In the genomic region with DNA sequence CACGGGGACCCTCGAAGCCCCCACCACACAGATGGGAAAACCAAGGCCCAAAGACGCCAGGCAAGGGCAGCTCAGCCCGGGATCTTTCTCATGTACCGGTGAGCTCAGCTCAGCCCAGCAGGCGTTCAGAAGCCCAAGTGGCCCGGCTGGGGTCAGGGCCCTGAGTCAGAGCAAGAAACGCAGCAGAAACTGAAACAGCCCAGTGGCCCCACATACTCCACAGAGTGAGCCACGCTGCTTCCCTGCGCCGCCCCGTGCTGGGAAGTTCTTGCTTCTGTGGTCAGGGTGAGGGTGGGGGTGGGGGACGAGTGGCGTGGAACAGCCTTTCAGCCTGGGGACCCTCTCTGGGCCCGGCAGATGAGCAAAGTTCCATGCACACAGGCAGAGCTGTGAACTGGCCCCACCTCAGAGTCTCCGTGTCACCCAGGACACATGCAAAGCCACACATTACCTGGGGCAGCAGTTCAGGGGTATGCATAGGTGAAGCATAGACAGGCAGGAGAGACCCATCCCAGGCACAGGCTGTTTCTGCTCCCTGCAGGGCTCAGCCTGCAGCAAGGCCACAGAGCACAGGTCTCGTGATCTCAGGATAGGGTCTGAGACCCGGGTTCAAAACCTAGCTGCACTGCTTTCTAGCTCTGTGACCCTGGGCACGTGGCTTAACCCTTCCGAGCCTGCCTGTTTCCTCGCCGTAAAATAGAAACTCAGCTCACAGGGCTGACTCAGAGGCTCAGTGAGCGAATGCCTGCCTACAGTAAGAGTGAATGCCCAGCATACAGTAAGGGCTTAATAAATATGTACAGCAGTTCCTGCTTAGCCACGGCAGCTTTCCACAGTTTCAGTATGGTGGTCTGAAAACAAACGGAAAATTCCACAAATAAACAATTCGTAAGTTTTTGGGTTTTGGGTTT, we compare ENCODE assay signal across 8 cellular contexts. TPM values are rescaled to one million over a fixed set of nuclear protein-coding genes. Genes with fewer than 3 reads are reported as not detected.
A peak's percentile ranks its signal among the peaks of the same experiment; 100 is the strongest.
DNase-seq lines count a peak whose midpoint lies in the region; ATAC-seq and TF ChIP-seq lines count a peak whose summit lies in the region.

No MANE protein-coding gene starts in this region.

- H3K4me1 ChIP-seq in OCI-LY3 (ENCODE audit: low read length): peaks cover 63% of the 10 kb centered on the region

- peak overlapping the region; percentile 74 for H3K4me3 ChIP-seq in OCI-LY3 (ENCODE audit: low read length)

- ATAC-seq in GM18867 (IDR thresholded peaks at IDR 0.05; ENCODE audit: unreplicated experiment) (peak; percentile 90), HG02759 (IDR thresholded peaks at IDR 0.05; ENCODE audit: unreplicated experiment) (peak; percentile 86)

- TF ChIP-seq CTCF in OCI-LY3 (IDR thresholded peaks at IDR 0.05; ENCODE audit: low read depth, low read length): no peak

- H3K27ac ChIP-seq in OCI-LY3 (ENCODE audit: low read length): peak overlapping the region; percentile 71

- no peaks in the 10 kb centered on the region for H3K9me3 ChIP-seq in OCI-LY3 (ENCODE audit: insufficient read depth, low read length)

- peak overlapping the region; percentile 58; the same call in 1 of the 2 replicates for H3K9ac ChIP-seq in OCI-LY3 (ENCODE audit: low read length)

- peak; percentile 28 for DNase-seq in dermis blood vessel endothelial cell
- peak in 2 of 3 donors; percentile 55 to 67 for DNase-seq in stimulated activated CD4-positive, alpha-beta T cell treated with anti-CD3 and anti-CD28 coated beads, TNF-alpha, amount 100 ng/mL, for 48 hours (ENCODE audit: low read depth in 3 of 3)
- DNase-seq in iPS-NIHi11 (ENCODE audit: low spot score): no peak
- DNase-seq in NCI-H2029 (lab: John Stamatoyannopoulos, UW): no peak
- no peak for DNase-seq in OCI-M2 (lab: John Stamatoyannopoulos, UW; ENCODE audit: unreplicated experiment)

- peaks cover 6% of the 10 kb centered on the region for H3K36me3 ChIP-seq in OCI-LY3 (replicated peaks; ENCODE audit: low read depth, low read length)

- peaks cover 90% of the 10 kb centered on the region for H3K79me2 ChIP-seq in OCI-LY3 (ENCODE audit: low read length)

- H4K20me1 ChIP-seq in OCI-LY3 (ENCODE audit: insufficient read depth, low read length): peaks cover 86% of the 10 kb centered on the region

- peak overlapping the region; percentile 97 for H3K4me2 ChIP-seq in OCI-LY3 (ENCODE audit: low read length)

- H3K27me3 ChIP-seq in OCI-LY3 (ENCODE audit: low read depth, low read length): no peaks in the 10 kb centered on the region

- no peak overlapping the region for H2AFZ ChIP-seq in OCI-LY3 (ENCODE audit: low read depth, low read length)

RNA-seq across cellular contexts. Expression of a gene that starts 21.6 kb away (rescaled TPM):
- 25.7 and 44.3 TPM in 2 replicates for total RNA-seq in dermis blood vessel endothelial cell

Comparison
In these comparisons a context has a peak if more than half of its experiments do, and no peak if none do; other contexts are left out.
1. DNase-seq: peak in dermis blood vessel endothelial cell (single experiment) and stimulated activated CD4-positive, alpha-beta T cell treated with anti-CD3 and anti-CD28 coated beads, TNF-alpha, amount 100 ng/mL, for 48 hours (2 of 3); none in iPS-NIHi11 (single experiment), NCI-H2029 (single experiment) and OCI-M2 (single experiment).